34 cellular contexts compared by ENCODE assay signal in the genomic region with DNA sequence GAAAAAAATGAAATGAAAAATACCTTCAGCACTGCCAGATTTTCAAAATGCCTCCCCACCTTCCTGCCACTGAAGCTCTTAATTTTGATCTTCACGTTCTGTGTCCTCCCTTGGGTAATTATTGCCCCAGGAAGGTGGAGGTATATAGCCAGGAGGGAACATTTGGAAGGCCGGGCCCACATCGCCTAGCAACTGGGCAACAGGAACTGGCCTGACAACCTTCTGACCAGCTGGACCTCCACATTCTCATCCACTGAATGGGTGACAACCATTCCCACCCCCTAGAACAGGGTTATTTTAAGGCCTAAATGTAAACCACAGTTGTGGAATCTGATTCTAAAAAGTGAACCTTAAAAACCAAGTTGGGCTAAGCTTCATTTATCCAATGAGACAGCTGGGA. TPM values are rescaled to one million over a fixed set of nuclear protein-coding genes. Genes with fewer than 3 reads are reported as not detected.
DNase-seq lines count a peak whose midpoint lies in the region; ATAC-seq, FAIRE-seq and TF ChIP-seq lines count a peak whose summit lies in the region.
"Had no signal": no experiment of that assay in that cellular context is flagged by ENCODE, and none has a peak within 500 bp of the region (broad histone marks: within the 10 kb centered on the region; RNA-seq: fewer than 3 reads in every experiment).

No MANE protein-coding gene starts in this region.

- no peak overlapping the region for H2AFZ ChIP-seq in HepG2 (ENCODE audit: low read length)

- POLR2A ChIA-PET in Panc1 (lab: Charles Lee): no interaction called here
- POLR2A ChIA-PET in HepG2 (lab: Yijun Ruan, JAX): interaction anchor here (0.6 to 10.8 kb wide), 5 partner anchors 31 to 283 kb away, joined by 3 to 347 read pairs (median 3); no protein-coding TSS in a partner anchor

- no peak overlapping the region for H3K9ac ChIP-seq in HepG2 (ENCODE audit: insufficient read depth, low read depth, low read length)

- peak overlapping the region; percentile 89 for H3K4me2 ChIP-seq in HepG2 (ENCODE audit: low read depth, low read length)

- no peak for ATAC-seq in Panc1
- no peak for ATAC-seq in HepG2
- ATAC-seq in thoracic aorta (ENCODE audit: insufficient number of reproducible peaks, low FRiP score, low read depth): no peak
- ATAC-seq in HG03442 (IDR thresholded peaks at IDR 0.05; ENCODE audit: unreplicated experiment): no peak
- ATAC-seq: gastroesophageal sphincter; SK-N-SH treated with all-trans-retinoic acid at 6 μM for 48 hours; stimulated activated naive CD8-positive, alpha-beta T cell treated with anti-CD3 and anti-CD28 coated beads, Interleukin-15, Interleukin-2, amounts not matched to agents 100 U/mL and 50 U/mL, for 24 hours had no signal

- DNase-seq in Panc1 (ENCODE audit: low read depth, low spot score) (no peak), HepG2 (ENCODE audit: low spot score) (no peak), thoracic aorta (ENCODE audit: low spot score) (no peak), DMS153 (lab: John Stamatoyannopoulos, UW) (no peak), NCI-H1092 (lab: John Stamatoyannopoulos, UW) (no peak)
- DNase-seq in stimulated activated naive CD4-positive, alpha-beta T cell treated with Interleukin-2 at 50 U/mL for 16 hours (lab: John Stamatoyannopoulos, UW): no peak
- DNase-seq: activated CD4-positive, alpha-beta memory T cell treated with anti-CD3 and anti-CD28 coated beads, Interleukin-2, amount 10 ng/mL, durations not matched to agents 7 days and 5 days; activated CD4-positive, CD25-positive, alpha-beta regulatory T cell; activated naive CD4-positive, alpha-beta T cell treated with anti-CD3 and anti-CD28 coated beads for 36 hours; activated T-cell treated with anti-CD3 and anti-CD28 coated beads, Interleukin-2, amount 50 U/mL, for 1 hour; aorta; effector CD4-positive, alpha-beta T cell; NCI-H1105 treated with DMSO at 0.1 percent for 48 hours; NCI-H2081; NCI-H446; NK-92 treated with Interleukin-12 subunit alpha and Interleukin-12 subunit beta, amount 100 ng/mL, for 24 hours; RPMI8226; stimulated activated CD4-positive, alpha-beta T cell treated with anti-CD3 and anti-CD28 coated beads, Interleukin-2, amount 100 ng/mL, for 24 hours; stimulated activated naive CD8-positive, alpha-beta T cell treated with anti-CD3 and anti-CD28 coated beads, Interleukin-15, Interleukin-2, amounts not matched to agents 100 U/mL and 50 U/mL, for 24 hours; T-helper 9 cell had no signal

- in situ Hi-C loops in Panc1 (cut with HindIII; ENCODE audit: low pct_unique_long_range_greater_than_20kb, low sequenced_read_pairs): no loop called here
- in situ Hi-C loops in HepG2 (cut with HindIII; ENCODE audit: extremely low pct_ligation_motif_present, low pct_unique_long_range_greater_than_20kb): no loop called here

- TF ChIP-seq RAD21 in HepG2 (CRISPR knock-in tag; IDR thresholded peaks at IDR 0.05): no peak

- H3K79me2 ChIP-seq in HepG2 (ENCODE audit: insufficient read depth, low read length): peaks cover 71% of the 10 kb centered on the region

- 93% methylated on average over 3 of the region's 3 CpGs for WGBS in HepG2 (ENCODE audit: low lambda C conversion rate)

- H3K4me1 ChIP-seq in Panc1 (ENCODE audit: control insufficient read depth, insufficient read depth, low read length) (peaks cover 24% of the 10 kb centered on the region), HepG2 (ENCODE audit: insufficient read depth, low read length) (peaks cover 79% of the 10 kb centered on the region), thoracic aorta (ENCODE audit: control insufficient read depth in 1 of 2, low read depth in 2 of 2) (peaks cover 30 to 58% of the 10 kb centered on the region in 2 donors)

- BruUV-seq in Panc1 (replicated peaks; lab: Mats Ljungman, UMichigan) (no TSS peak), HepG2 (replicated peaks; lab: Mats Ljungman, UMichigan) (no TSS peak)

- no peak for TF ChIP-seq POLR2A in HepG2 (IDR thresholded peaks at IDR 0.05; ENCODE audit: insufficient read depth in 1 of 2, low read depth in 2 of 2, low read length in 2 of 2)

- CTCF ChIA-PET in Panc1 (lab: Charles Lee) (no interaction called here), HepG2 (lab: Yijun Ruan, JAX; ENCODE audit: low intra/inter-chr PET ratio, low total read pairs) (no interaction called here)

- H3K36me3 ChIP-seq in Panc1 (ENCODE audit: control insufficient read depth, insufficient read depth, low read length): peaks cover 4% of the 10 kb centered on the region
- peaks cover 29 to 66% of the 10 kb centered on the region in 2 experiments for H3K36me3 ChIP-seq in HepG2 (replicated peaks in 1 of 2; ENCODE audit: control insufficient read depth in 1 of 2, insufficient read depth in 2 of 2, low read length in 2 of 2)
- H3K36me3 ChIP-seq in thoracic aorta: peaks cover 4% of the 10 kb centered on the region
- H3K36me3 ChIP-seq: prostate gland had no signal

- H3K27ac ChIP-seq in C4-2B: peak overlapping the region; percentile 36; the same call in 1 of the 2 replicates
- H3K27ac ChIP-seq in Panc1 (ENCODE audit: low read length): peak overlapping the region; percentile 82; the same call in 1 of the 2 replicates
- no peak overlapping the region for H3K27ac ChIP-seq in HepG2 (ENCODE audit: extremely low read length, insufficient read depth, low read length)
- peak overlapping the region; percentile 91 to 96 for H3K27ac ChIP-seq in thoracic aorta

- intact Hi-C loops in Panc1 (cut with micrococcal nuclease; ENCODE audit: unreplicated experiment): no loop called here
- intact Hi-C loops in HepG2 (cut with micrococcal nuclease; ENCODE audit: unreplicated experiment): no loop called here

- TF ChIP-seq CTCF in C4-2B (conservative IDR thresholded peaks at IDR 0.05) (no peak), Panc1 (IDR thresholded peaks at IDR 0.05) (no peak), HepG2 (CRISPR knock-in tag; IDR thresholded peaks at IDR 0.05) (no peak), thoracic aorta (IDR thresholded peaks at IDR 0.05) (no peak)

- no peaks in the 10 kb centered on the region for H3K9me3 ChIP-seq in Panc1 (ENCODE audit: control insufficient read depth, insufficient read depth, low read depth, low read length)
- H3K9me3 ChIP-seq in HepG2 (ENCODE audit: low read length): no peaks in the 10 kb centered on the region
- no peaks in the 10 kb centered on the region for H3K9me3 ChIP-seq in thoracic aorta
- H3K9me3 ChIP-seq: esophagus muscularis mucosa, gastroesophageal sphincter, prostate gland had no signal

- peaks cover 6% of the 10 kb centered on the region for H3K27me3 ChIP-seq in Panc1 (ENCODE audit: control insufficient read depth, insufficient read depth, low read length)
- no peaks in the 10 kb centered on the region; a peak in 1 of 5 replicates for H3K27me3 ChIP-seq in HepG2 (ENCODE audit: control insufficient read depth in 1 of 2, insufficient read depth in 2 of 2, low read length in 2 of 2)
- no peaks in the 10 kb centered on the region for H3K27me3 ChIP-seq in thoracic aorta (replicated peaks; ENCODE audit: insufficient read depth)
- H3K27me3 ChIP-seq: esophagus muscularis mucosa, gastroesophageal sphincter had no signal

- H3K4me3 ChIP-seq in Panc1 (ENCODE audit: low read depth in 2 of 2, low read length in 2 of 2): no peak overlapping the region
- no peak overlapping the region for H3K4me3 ChIP-seq in HepG2 (replicated peaks in 1 of 3; ENCODE audit: insufficient read depth in 1 of 3, low read depth in 2 of 3, low read length in 3 of 3)
- H3K4me3 ChIP-seq in thoracic aorta: no peak overlapping the region
- H3K4me3 ChIP-seq: esophagus muscularis mucosa, gastroesophageal sphincter, prostate gland had no signal

- FAIRE-seq in HepG2 (lab: Jason Lieb, UNC): no peak

- TF ChIP-seq EP300 in HepG2 (IDR thresholded peaks at IDR 0.05; ENCODE audit: low read depth in 2 of 2, low read length in 2 of 2): no peak
- no peak for TF ChIP-seq EP300 in HepG2 (CRISPR knock-in tag; IDR thresholded peaks at IDR 0.05; ENCODE audit: borderline replicate concordance)

- H4K20me1 ChIP-seq in HepG2 (ENCODE audit: insufficient read depth, low read length): peaks cover 70% of the 10 kb centered on the region

RNA-seq across cellular contexts. Expression of gene RRBP1, which starts 3.2 kb away (rescaled TPM):
- total RNA-seq in Panc1 (2021; ENCODE audit: unreplicated experiment): 152 TPM
- 153 TPM for polyA plus RNA-seq in Panc1 (2012; ENCODE audit: insufficient read length)
- total RNA-seq in HepG2 (2016; rRNA removed; fragmentation: Illumina TruSeq; extraction: Trizol): 97.1 and 222 TPM in 2 replicates
- total RNA-seq in HepG2 (2016; cell fraction: cytosol; rRNA removed; fragmentation: Illumina TruSeq; extraction: Trizol; ENCODE audit: low read depth): 35.1 and 38.1 TPM in 2 replicates
- total RNA-seq in HepG2 (2016; cell fraction: insoluble cytoplasmic fraction; rRNA removed; fragmentation: Illumina TruSeq; extraction: Trizol): 75.4 and 223 TPM in 2 replicates
- total RNA-seq in HepG2 (2016; cell fraction: membrane; rRNA removed; fragmentation: Illumina TruSeq; extraction: Trizol): 33.7 and 37.4 TPM in 2 replicates
- 254 and 316 TPM in 2 replicates for total RNA-seq in HepG2 (2016; cell fraction: nucleus; rRNA removed; fragmentation: Illumina TruSeq; extraction: Trizol)
- polyA plus RNA-seq in HepG2 (2011; rRNA removed): 150 and 195 TPM in 2 replicates
- 97.1 and 99.8 TPM in 2 replicates for polyA plus RNA-seq in HepG2 (2011; cell fraction: cytosol; rRNA removed)
- polyA plus RNA-seq in HepG2 (2011; cell fraction: nucleus; rRNA removed): 402 and 429 TPM in 2 replicates
- polyA plus RNA-seq in HepG2 (2012): 190 and 218 TPM in 2 replicates
- polyA plus RNA-seq in HepG2 (2016; cell fraction: cytosol; fragmentation: Illumina TruSeq; extraction: Trizol; ENCODE audit: low read depth): 14.1 and 14.3 TPM in 2 replicates
- polyA plus RNA-seq in HepG2 (2016; cell fraction: insoluble cytoplasmic fraction; fragmentation: Illumina TruSeq; extraction: Trizol; ENCODE audit: low read depth): 67.5 and 88.2 TPM in 2 replicates
- polyA plus RNA-seq in HepG2 (2016; cell fraction: membrane; fragmentation: Illumina TruSeq; extraction: Trizol; ENCODE audit: low read depth): 15.3 and 18.4 TPM in 2 replicates
- 548 and 573 TPM in 2 replicates for polyA plus RNA-seq in HepG2 (2016; cell fraction: nucleus; fragmentation: Illumina TruSeq; extraction: Trizol; ENCODE audit: insufficient read depth, low read depth)
- polyA minus RNA-seq in HepG2 (2011; rRNA and poly(A)+ RNA removed; ENCODE audit: low replicate concordance): 18.3 and 157 TPM in 2 replicates
- 155 and 192 TPM in 2 replicates for polyA minus RNA-seq in HepG2 (2011; cell fraction: cytosol; rRNA and poly(A)+ RNA removed)
- polyA minus RNA-seq in HepG2 (2011; cell fraction: nucleus; rRNA and poly(A)+ RNA removed): 198 and 205 TPM in 2 replicates
- total RNA-seq in thoracic aorta: 100 to 1,000 TPM; 113 to 163 TPM

RNA-seq across cellular contexts. Expression of gene BANF2, which starts 20.9 kb away (rescaled TPM):
- total RNA-seq in Panc1 (2021; ENCODE audit: unreplicated experiment) (not detected), HepG2 (2016; rRNA removed; fragmentation: Illumina TruSeq; extraction: Trizol) (0.35 TPM in 1 of 2 replicates, not detected in the other), thoracic aorta (not detected)
- polyA plus RNA-seq in Panc1 (2012; ENCODE audit: insufficient read length): not detected
- 0.53 TPM in 1 of 2 replicates, not detected in the other for total RNA-seq in HepG2 (2016; cell fraction: cytosol; rRNA removed; fragmentation: Illumina TruSeq; extraction: Trizol; ENCODE audit: low read depth)
- not detected in 2 replicates for total RNA-seq in HepG2 (2016; cell fraction: insoluble cytoplasmic fraction; rRNA removed; fragmentation: Illumina TruSeq; extraction: Trizol)
- total RNA-seq in HepG2 (2016; cell fraction: membrane; rRNA removed; fragmentation: Illumina TruSeq; extraction: Trizol): not detected in 2 replicates
- total RNA-seq in HepG2 (2016; cell fraction: nucleus; rRNA removed; fragmentation: Illumina TruSeq; extraction: Trizol): not detected in 2 replicates
- polyA plus RNA-seq in HepG2 (2011; rRNA removed): not detected in 2 replicates
- not detected in 2 replicates for polyA plus RNA-seq in HepG2 (2011; cell fraction: cytosol; rRNA removed)
- polyA plus RNA-seq in HepG2 (2011; cell fraction: nucleus; rRNA removed): not detected in 2 replicates
- polyA plus RNA-seq in HepG2 (2012): not detected in 2 replicates
- polyA plus RNA-seq in HepG2 (2016; cell fraction: cytosol; fragmentation: Illumina TruSeq; extraction: Trizol; ENCODE audit: low read depth): not detected in 2 replicates
- not detected in 2 replicates for polyA plus RNA-seq in HepG2 (2016; cell fraction: insoluble cytoplasmic fraction; fragmentation: Illumina TruSeq; extraction: Trizol; ENCODE audit: low read depth)
- polyA plus RNA-seq in HepG2 (2016; cell fraction: membrane; fragmentation: Illumina TruSeq; extraction: Trizol; ENCODE audit: low read depth): not detected in 2 replicates
- polyA plus RNA-seq in HepG2 (2016; cell fraction: nucleus; fragmentation: Illumina TruSeq; extraction: Trizol; ENCODE audit: insufficient read depth, low read depth): not detected in 2 replicates
- not detected in 2 replicates for polyA minus RNA-seq in HepG2 (2011; rRNA and poly(A)+ RNA removed; ENCODE audit: low replicate concordance)
- not detected in 2 replicates for polyA minus RNA-seq in HepG2 (2011; cell fraction: cytosol; rRNA and poly(A)+ RNA removed)
- polyA minus RNA-seq in HepG2 (2011; cell fraction: nucleus; rRNA and poly(A)+ RNA removed): not detected in 2 replicates
- total RNA-seq: activated CD4-positive, alpha-beta memory T cell treated with anti-CD3 and anti-CD28 coated beads, Interleukin-2, amount 10 ng/mL, durations not matched to agents 7 days and 5 days; activated naive CD4-positive, alpha-beta T cell treated with anti-CD3 and anti-CD28 coated beads for 36 hours; aorta; esophagus muscularis mucosa; gastroesophageal sphincter; H4; HT-29; kidney epithelial cell; LHCN-M2; skeletal muscle tissue; urinary bladder had no signal
- polyA plus RNA-seq: AG04450, aorta, neural cell, urinary bladder had no signal
